Comparison of ENCODE assay signal across 15 cellular contexts in the genomic region with DNA sequence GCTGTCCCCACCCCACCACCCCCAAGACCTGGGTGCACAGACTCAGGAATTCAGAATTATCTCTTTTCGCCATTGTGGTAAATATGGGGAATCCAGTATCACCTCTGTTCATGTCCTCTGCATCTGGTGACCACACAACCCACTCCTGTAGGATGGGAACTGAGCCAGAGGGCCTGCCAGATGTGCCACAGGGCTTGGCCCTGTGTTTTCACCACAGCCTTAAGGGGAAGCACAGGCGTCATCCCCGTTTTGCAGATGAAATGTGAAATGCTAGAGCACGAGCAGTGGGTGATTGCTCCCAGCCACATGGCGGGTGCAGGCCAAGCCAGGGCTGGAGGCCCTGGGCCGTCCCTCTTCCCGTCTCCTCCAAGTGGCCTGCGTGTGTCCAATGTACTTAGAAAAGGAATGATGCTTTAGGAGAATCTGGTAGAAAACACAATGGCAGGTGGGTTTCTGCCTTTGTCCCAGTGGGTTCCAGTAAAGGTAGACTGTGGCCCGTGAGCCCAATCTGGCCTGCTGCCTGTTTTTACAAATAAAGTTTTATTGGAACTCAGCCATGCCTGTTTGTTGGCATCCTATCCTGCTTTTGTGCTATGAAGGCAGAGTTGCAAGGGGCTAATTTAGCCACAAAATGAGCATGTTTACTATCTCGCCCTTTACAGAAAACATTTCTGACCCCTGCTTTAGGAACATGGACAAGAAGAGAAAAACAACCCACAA.
A peak's percentile ranks its signal among the peaks of the same experiment; 100 is the strongest.
DNase-seq lines count a peak whose midpoint lies in the region; ATAC-seq, FAIRE-seq and TF ChIP-seq lines count a peak whose summit lies in the region.
"Had no signal": no experiment of that assay in that cellular context is flagged by ENCODE, and none has a peak within 500 bp of the region (broad histone marks: within the 10 kb centered on the region; RNA-seq: fewer than 3 reads in every experiment).

No MANE protein-coding gene starts in this region.

- no peaks in the 10 kb centered on the region; the same call in 1 of the 2 replicates for H3K23me2 ChIP-seq in H1 (ENCODE audit: low read depth, low read length)

- no peak overlapping the region for H3K23ac ChIP-seq in IMR-90 (ENCODE audit: low read depth, low read length)
- H3K23ac ChIP-seq in H1 (ENCODE audit: insufficient read length): no peak overlapping the region
- H3K23ac ChIP-seq in mesendoderm (ENCODE audit: low read length): no peak overlapping the region

- in situ Hi-C loops in IMR-90 (cut with MboI; ENCODE audit: low sequenced_read_pairs): no loop called here

- TF ChIP-seq CTCF in IMR-90 (conservative IDR thresholded peaks at IDR 0.05; ENCODE audit: low read depth, low read length): no peak
- no peak for TF ChIP-seq CTCF in H1 (IDR thresholded peaks at IDR 0.05; ENCODE audit: control extremely low read depth in 1 of 3, insufficient read depth in 1 of 3, low read depth in 1 of 3, low read length in 3 of 3)
- TF ChIP-seq CTCF in suprapubic skin (IDR thresholded peaks at IDR 0.05): no peak

- peaks cover 0 to 2% (median 0%) of the 10 kb centered on the region in 5 donors for H3K27me3 Mint-ChIP-seq in naive thymus-derived CD8-positive, alpha-beta T cell

- no peak overlapping the region for H2BK12ac ChIP-seq in H1 (ENCODE audit: low read depth, low read length)

- dilution Hi-C loops in IMR-90 (cut with HindIII; ENCODE audit: low sequenced_read_pairs, unreplicated experiment): no loop called here

- H3K4me3 Mint-ChIP-seq in naive thymus-derived CD8-positive, alpha-beta T cell: no peak overlapping the region
- H3K4me3 Mint-ChIP-seq: CD14-positive monocyte; CD8-positive, alpha-beta T cell had no signal

- H2BK20ac ChIP-seq in IMR-90 (ENCODE audit: low read depth, low read length): 0 out of 2 replicates have a peak overlapping the region, but pooled peaks have one; percentile 55
- peak overlapping the region; percentile 57; the same call in 1 of the 2 replicates for H2BK20ac ChIP-seq in H1 (ENCODE audit: low read length)

- TF ChIP-seq RAD21 in IMR-90 (IDR thresholded peaks at IDR 0.05; ENCODE audit: low read length) (no peak), H1 (IDR thresholded peaks at IDR 0.05 in 1 of 2, conservative IDR thresholded peaks at IDR 0.05 in 1 of 2; ENCODE audit: low read depth in 2 of 2, low read length in 2 of 2) (no peak)

- no peak overlapping the region for H3K27ac Mint-ChIP-seq in naive thymus-derived CD8-positive, alpha-beta T cell
- H3K27ac Mint-ChIP-seq: CD14-positive monocyte; CD8-positive, alpha-beta T cell had no signal

- no peak for ATAC-seq in IMR-90 (ENCODE audit: low read depth)
- no peak for ATAC-seq in naive thymus-derived CD8-positive, alpha-beta T cell
- ATAC-seq: CD8-positive, alpha-beta T cell had no signal

- no peak overlapping the region for H3K4ac ChIP-seq in IMR-90 (ENCODE audit: low read depth, low read length)
- H3K4ac ChIP-seq in H1 (replicated peaks; ENCODE audit: insufficient read length, low read depth, low read length): peak overlapping the region; percentile 9
- H3K4ac ChIP-seq in mesendoderm (ENCODE audit: low read depth, low read length): peak overlapping the region; percentile 41

- H4K20me1 ChIP-seq in IMR-90 (ENCODE audit: insufficient read depth, low read length) (no peaks in the 10 kb centered on the region), H1 (replicated peaks in 1 of 2; ENCODE audit: control insufficient read depth in 1 of 2, insufficient read depth in 2 of 2, low read length in 2 of 2) (no peaks in the 10 kb centered on the region)

- H3K9ac ChIP-seq in IMR-90 (ENCODE audit: low read depth, low read length) (no peak overlapping the region), H1 (replicated peaks in 1 of 4; ENCODE audit: extremely low read depth in 1 of 4, low read depth in 3 of 4, low read length in 3 of 4) (no peak overlapping the region), mesendoderm (ENCODE audit: low read length) (no peak overlapping the region)
- H3K9ac ChIP-seq: GM23248 had no signal

- H3K14ac ChIP-seq in IMR-90 (replicated peaks; ENCODE audit: low read depth, low read length) (no peak overlapping the region), H1 (ENCODE audit: insufficient read length) (no peak overlapping the region)

- H2BK120ac ChIP-seq in IMR-90 (ENCODE audit: low read depth, low read length) (no peak overlapping the region), H1 (replicated peaks; ENCODE audit: low read depth, low read length) (peak overlapping the region; percentile 26), mesendoderm (ENCODE audit: low read depth, low read length) (no peak overlapping the region)

- POLR2A ChIA-PET in IMR-90 (lab: Charles Lee; ENCODE audit: unreplicated experiment): no interaction called here
- POLR2A ChIA-PET in H1 (lab: Charles Lee; ENCODE audit: partially characterized antibody): no interaction called here
- POLR2A ChIA-PET in naive thymus-derived CD8-positive, alpha-beta T cell (lab: Charles Lee): no interaction called here

- H3K9me3 Mint-ChIP-seq in naive thymus-derived CD8-positive, alpha-beta T cell: peaks cover 0 to 2% (median 0%) of the 10 kb centered on the region in 9 donors
- H3K9me3 Mint-ChIP-seq: CD8-positive, alpha-beta T cell had no signal

- peaks cover 0 to 2% (median 0%) of the 10 kb centered on the region in 4 donors for H3K4me1 Mint-ChIP-seq in naive thymus-derived CD8-positive, alpha-beta T cell
- H3K4me1 Mint-ChIP-seq: CD14-positive monocyte had no signal

- H4K8ac ChIP-seq in IMR-90 (ENCODE audit: low read depth in 2 of 2, low read length in 2 of 2) (no peak overlapping the region), H1 (ENCODE audit: extremely low read depth, insufficient read depth, low read length) (peak overlapping the region; percentile 17; the same call in 1 of the 2 replicates), mesendoderm (ENCODE audit: low read depth, low read length) (no peak overlapping the region)

- BruUV-seq in IMR-90 (replicated peaks; lab: Mats Ljungman, UMichigan): no TSS peak

- H3K27me3 ChIP-seq in IMR-90 (ENCODE audit: control insufficient read depth, insufficient read depth, low read length) (no peaks in the 10 kb centered on the region), H1 (replicated peaks in 1 of 4; ENCODE audit: control insufficient read depth in 3 of 4, extremely low read depth in 1 of 4, insufficient read depth in 3 of 4, low read length in 3 of 4) (peaks cover 0 to 2% (median 0%) of the 10 kb centered on the region in 4 experiments; a peak in 4 of 7 replicates), mesendoderm (ENCODE audit: insufficient read depth, low read length, poor library complexity) (no peaks in the 10 kb centered on the region), suprapubic skin (peaks cover 4% of the 10 kb centered on the region)

- H2AFZ ChIP-seq in IMR-90 (replicated peaks; ENCODE audit: low read length, poor library complexity) (no peak overlapping the region), H1 (ENCODE audit: low read length) (no peak overlapping the region)
- H2AFZ ChIP-seq: GM23248 had no signal

- peak overlapping the region; percentile 20 for H2AK9ac ChIP-seq in IMR-90 (replicated peaks; ENCODE audit: low read depth, low read length, poor library complexity)

- no peak for DNase-seq in IMR-90
- no peak for DNase-seq in H1 (ENCODE audit: low read depth in 1 of 2, low spot score in 2 of 2)
- no peak for DNase-seq in mesendoderm
- no peak for DNase-seq in suprapubic skin (ENCODE audit: low spot score in 2 of 2)
- no peak for DNase-seq in naive thymus-derived CD8-positive, alpha-beta T cell
- no peak for DNase-seq in NCI-H1930 (lab: John Stamatoyannopoulos, UW)
- DNase-seq: CD8-positive, alpha-beta T cell; COR-L47; DMS153; DND-41; GDM1 had no signal

- H4K5ac ChIP-seq in IMR-90 (ENCODE audit: low read depth, low read length) (no peak overlapping the region), H1 (ENCODE audit: insufficient read length, low read depth, low read length) (no peak overlapping the region), mesendoderm (ENCODE audit: low read length) (no peak overlapping the region)

- H3K9me3 ChIP-seq in IMR-90 (ENCODE audit: control insufficient read depth, insufficient read depth, low read length) (no peaks in the 10 kb centered on the region), H1 (ENCODE audit: insufficient read depth in 2 of 2, low read depth in 1 of 2, low read length in 1 of 2) (no peaks in the 10 kb centered on the region), suprapubic skin (no peaks in the 10 kb centered on the region)
- H3K9me3 ChIP-seq: A549 had no signal

- FAIRE-seq in H1 (lab: Jason Lieb, UNC): no peak
- FAIRE-seq: A549, D721Med had no signal

- WGBS in IMR-90 (ENCODE audit: extremely low coverage in 2 of 2, insufficient read length in 1 of 2), 2 experiments: 100% methylated on average over 1 of the region's 10 CpGs; no CpG with 5 or more reads in 1 of the 2 experiments
- 96% methylated on average over 10 of the region's 10 CpGs; no CpG with 5 or more reads in 1 of the 2 experiments for WGBS in H1 (ENCODE audit: extremely low coverage in 1 of 2, insufficient coverage in 1 of 2, insufficient read length in 1 of 2, insufficient replicate concordance in 2 of 2, low coverage in 1 of 2, low lambda C conversion rate in 2 of 2, missing lambda C conversion rate in 1 of 2), 2 experiments
- WGBS in mesendoderm (ENCODE audit: extremely low coverage, insufficient coverage, low lambda C conversion rate): no CpG with 5 or more reads among the region's 10 CpGs
- WGBS in suprapubic skin: 70% methylated on average over 10 of the region's 10 CpGs

- H3K27ac ChIP-seq in IMR-90 (ENCODE audit: insufficient read depth, low read length): no peak overlapping the region
- H3K27ac ChIP-seq in H1 (ENCODE audit: low read depth, low read length): no peak overlapping the region
- no peak overlapping the region for H3K27ac ChIP-seq in mesendoderm (ENCODE audit: low read depth, low read length)
- H3K27ac ChIP-seq in suprapubic skin: no peak overlapping the region
- H3K27ac ChIP-seq: A549, GM23248 had no signal

- no peak overlapping the region for H2BK5ac ChIP-seq in IMR-90 (ENCODE audit: low read depth, low read length, poor library complexity, severe bottlenecking)
- 0 out of 2 replicates have a peak overlapping the region, but pooled peaks have one; percentile 16 for H2BK5ac ChIP-seq in H1 (ENCODE audit: low read depth, low read length)
- no peak overlapping the region for H2BK5ac ChIP-seq in mesendoderm (ENCODE audit: low read length)

- H3K4me3 ChIP-seq in IMR-90 (ENCODE audit: insufficient read depth, low read depth, low read length) (no peak overlapping the region), H1 (ENCODE audit: extremely low read depth in 1 of 4, insufficient read depth in 2 of 4, low read depth in 3 of 4, low read length in 4 of 4) (no peak overlapping the region), mesendoderm (ENCODE audit: low read length) (no peak overlapping the region), suprapubic skin (no peak overlapping the region)
- H3K4me3 ChIP-seq: A549, GM23248 had no signal

- intact Hi-C loops in IMR-90 (cut with micrococcal nuclease): no loop called here

- H3K18ac ChIP-seq in IMR-90 (ENCODE audit: low read depth, low read length) (no peak overlapping the region), H1 (ENCODE audit: extremely low read depth, low read length) (no peak overlapping the region; the same call in 1 of the 2 replicates), mesendoderm (ENCODE audit: low read length) (peak overlapping the region; percentile 18)

- H4K91ac ChIP-seq in IMR-90 (ENCODE audit: insufficient read depth, low read depth, low read length) (no peak overlapping the region), H1 (replicated peaks; ENCODE audit: insufficient read length, low read length) (peak overlapping the region; percentile 17)

- TF ChIP-seq POLR2A in IMR-90 (IDR thresholded peaks at IDR 0.05; ENCODE audit: low read depth, low read length): no peak
- TF ChIP-seq POLR2A in H1 (IDR thresholded peaks at IDR 0.05; ENCODE audit: control extremely low read depth in 1 of 2, low read depth in 2 of 2, low read length in 2 of 2): no peak
- no peak for TF ChIP-seq POLR2A in suprapubic skin (IDR thresholded peaks at IDR 0.05)

- no peak overlapping the region for H3K56ac ChIP-seq in IMR-90 (ENCODE audit: extremely low read depth, insufficient read depth, low read length)
- H3K56ac ChIP-seq in H1 (replicated peaks; ENCODE audit: insufficient read length, low read depth, low read length): no peak overlapping the region
- H3K56ac ChIP-seq in mesendoderm (ENCODE audit: low read length): no peak overlapping the region

- H2AK5ac ChIP-seq in IMR-90 (ENCODE audit: low read depth, low read length) (no peak overlapping the region), H1 (ENCODE audit: low read depth, low read length) (no peak overlapping the region), mesendoderm (ENCODE audit: low read length) (no peak overlapping the region)

- no peak overlapping the region for H2BK15ac ChIP-seq in IMR-90 (ENCODE audit: low read depth, low read length)
- no peak overlapping the region for H2BK15ac ChIP-seq in H1 (ENCODE audit: low read length)
- H2BK15ac ChIP-seq in mesendoderm (replicated peaks; ENCODE audit: low read depth): no peak overlapping the region

- no peaks in the 10 kb centered on the region for H3K36me3 Mint-ChIP-seq in naive thymus-derived CD8-positive, alpha-beta T cell
- H3K36me3 Mint-ChIP-seq: CD14-positive monocyte; CD8-positive, alpha-beta T cell had no signal

- no peaks in the 10 kb centered on the region; the same call in 1 of the 2 replicates for H3K9me1 ChIP-seq in IMR-90 (ENCODE audit: insufficient read depth, low read length)

- CTCF ChIA-PET in IMR-90 (lab: Yijun Ruan, JAX) (no interaction called here), H1 (lab: Charles Lee; ENCODE audit: partially characterized antibody) (interaction anchor here (0.7 to 2.0 kb wide), 13 partner anchors 9 to 155 kb away, joined by 3 to 7 read pairs (median 4); no protein-coding TSS in a partner anchor)

- no peaks in the 10 kb centered on the region for H3K79me2 ChIP-seq in H1 (ENCODE audit: control insufficient read depth in 1 of 2, insufficient read depth in 2 of 2, low read length in 2 of 2)
- H3K79me2 ChIP-seq in mesendoderm (ENCODE audit: control insufficient read depth, insufficient read depth, low read length): no peaks in the 10 kb centered on the region

- H3K4me1 ChIP-seq in IMR-90 (ENCODE audit: control insufficient read depth, insufficient read depth, low read length) (peaks cover 4% of the 10 kb centered on the region), H1 (replicated peaks in 1 of 4; ENCODE audit: control insufficient read depth in 3 of 4, insufficient read depth in 4 of 4, low read length in 3 of 4) (peaks cover 0 to 11% (median 3%) of the 10 kb centered on the region in 4 experiments; a peak in 4 of 7 replicates), mesendoderm (ENCODE audit: control insufficient read depth, low read depth, low read length) (peaks cover 6% of the 10 kb centered on the region), suprapubic skin (no peaks in the 10 kb centered on the region)

- H3K36me3 ChIP-seq in IMR-90 (ENCODE audit: control insufficient read depth, insufficient read depth, low read length): no peaks in the 10 kb centered on the region
- no peaks in the 10 kb centered on the region for H3K36me3 ChIP-seq in H1 (ENCODE audit: control insufficient read depth in 2 of 4, insufficient read depth in 4 of 4, low read length in 3 of 4)
- H3K36me3 ChIP-seq in mesendoderm (ENCODE audit: control insufficient read depth, insufficient read depth, low read length): no peaks in the 10 kb centered on the region
- no peaks in the 10 kb centered on the region for H3K36me3 ChIP-seq in suprapubic skin

- H3K4me2 ChIP-seq in IMR-90 (ENCODE audit: low read depth, low read length) (no peak overlapping the region), H1 (ENCODE audit: insufficient read depth in 1 of 2, low read depth in 2 of 2, low read length in 2 of 2) (no peak overlapping the region), mesendoderm (ENCODE audit: low read length) (no peak overlapping the region)
- H3K4me2 ChIP-seq: A549 had no signal

- H3K79me1 ChIP-seq in IMR-90 (ENCODE audit: low read depth in 1 of 2, low read length in 2 of 2) (no peaks in the 10 kb centered on the region; a peak in 1 of 4 replicates), H1 (ENCODE audit: low read depth, low read length) (no peaks in the 10 kb centered on the region), mesendoderm (ENCODE audit: low read length) (no peaks in the 10 kb centered on the region)

- TF ChIP-seq EP300 in H1 (IDR thresholded peaks at IDR 0.05; ENCODE audit: borderline replicate concordance in 1 of 2, low read depth in 2 of 2, low read length in 2 of 2) (no peak), suprapubic skin (IDR thresholded peaks at IDR 0.05) (no peak)
